ENCODE assay signal across 15 cellular contexts in genomic region chr19:8238251-8238650, GRCh38. TPM values are rescaled to one million over a fixed set of nuclear protein-coding genes. Genes with fewer than 3 reads are reported as not detected.
DNase-seq lines count a peak whose midpoint lies in the region; ATAC-seq and TF ChIP-seq lines count a peak whose summit lies in the region.
"Had no signal": no experiment of that assay in that cellular context is flagged by ENCODE, and none has a peak within 500 bp of the region (broad histone marks: within the 10 kb centered on the region; RNA-seq: fewer than 3 reads in every experiment).

No MANE protein-coding gene starts in this region.

- TF ChIP-seq POLR2A in vagina (IDR thresholded peaks at IDR 0.05) (no peak), tibial nerve (IDR thresholded peaks at IDR 0.05) (no peak)

- H2AK5ac ChIP-seq in mesenchymal stem cell (ENCODE audit: low read length, severe bottlenecking), result no peak overlapping the region

- H2AFZ ChIP-seq in mesenchymal stem cell (ENCODE audit: low read depth, low read length), result no peak overlapping the region

- peaks cover 42% of the 10 kb centered on the region for H3K4me1 ChIP-seq in left ventricle myocardium inferior
- peaks cover 12% of the 10 kb centered on the region for H3K4me1 ChIP-seq in mesenchymal stem cell (ENCODE audit: control insufficient read depth, insufficient read depth, low read depth, low read length)
- peaks cover 33% of the 10 kb centered on the region for H3K4me1 ChIP-seq in vagina
- peaks cover 0 to 28% (median 12%) of the 10 kb centered on the region in 4 donors for H3K4me1 ChIP-seq in tibial nerve
- H3K4me1 ChIP-seq: SJSA1 had no signal

- peak overlapping the region; percentile 44 for H3K27ac Mint-ChIP-seq in activated B cell treated with CpG ODN at 0.5 μM for 24 hours
- H3K27ac Mint-ChIP-seq: activated CD4-positive, alpha-beta memory T cell treated with anti-CD3 and anti-CD28 coated beads for 36 hours had no signal

- peak overlapping the region; percentile 40 for H4K91ac ChIP-seq in mesenchymal stem cell (ENCODE audit: low read length)

- no peaks in the 10 kb centered on the region for H3K9me3 Mint-ChIP-seq in activated B cell treated with CpG ODN at 0.5 μM for 24 hours

- peaks cover 9% of the 10 kb centered on the region for H3K9me3 ChIP-seq in left ventricle myocardium inferior (replicated peaks)
- peaks cover 7% of the 10 kb centered on the region for H3K9me3 ChIP-seq in mesenchymal stem cell (ENCODE audit: control insufficient read depth, low read length)
- no peaks in the 10 kb centered on the region for H3K9me3 ChIP-seq in vagina
- H3K9me3 ChIP-seq in tibial nerve, result peaks cover 0 to 13% (median 0%) of the 10 kb centered on the region in 4 donors
- H3K9me3 ChIP-seq: sigmoid colon, SJSA1 had no signal

- H3K36me3 ChIP-seq in left ventricle myocardium inferior, result peaks cover 5% of the 10 kb centered on the region
- H3K36me3 ChIP-seq in mesenchymal stem cell (ENCODE audit: control insufficient read depth in 1 of 2, insufficient read depth in 2 of 2, low read depth in 1 of 2, low read length in 2 of 2), result no peaks in the 10 kb centered on the region
- no peaks in the 10 kb centered on the region for H3K36me3 ChIP-seq in vagina
- peaks cover 0 to 23% (median 0%) of the 10 kb centered on the region in 3 donors for H3K36me3 ChIP-seq in tibial nerve
- H3K36me3 ChIP-seq: HAP-1, SJSA1 had no signal

- ATAC-seq in Right ventricle myocardium inferior, result no peak
- ATAC-seq in activated B cell treated with CpG ODN at 0.5 μM for 24 hours (ENCODE audit: low read depth), result no peak

- no peak overlapping the region for H3K9ac ChIP-seq in mesenchymal stem cell (ENCODE audit: low read length)

- CTCF ChIA-PET in activated B cell treated with CpG ODN at 0.5 μM for 24 hours (lab: Charles Lee), result no interaction called here

- peaks cover 46% of the 10 kb centered on the region for H3K4me1 Mint-ChIP-seq in activated B cell treated with CpG ODN at 0.5 μM for 24 hours

- H3K23ac ChIP-seq in mesenchymal stem cell (ENCODE audit: low read length in 2 of 2), result no peak overlapping the region

- no peak overlapping the region for H3K4me3 ChIP-seq in left ventricle myocardium inferior
- no peak overlapping the region for H3K4me3 ChIP-seq in mesenchymal stem cell (ENCODE audit: insufficient read depth in 1 of 2, low read depth in 1 of 2, low read length in 2 of 2)
- H3K4me3 ChIP-seq in vagina, result no peak overlapping the region
- H3K4me3 ChIP-seq in tibial nerve, result no peak overlapping the region
- H3K4me3 ChIP-seq: HAP-1, sigmoid colon, SJSA1 had no signal

- peaks cover 43% of the 10 kb centered on the region for H3K36me3 Mint-ChIP-seq in activated B cell treated with CpG ODN at 0.5 μM for 24 hours (ENCODE audit: low read depth)

- H2BK15ac ChIP-seq in mesenchymal stem cell (ENCODE audit: low read depth, poor library complexity, severe bottlenecking), result no peak overlapping the region

- no peaks in the 10 kb centered on the region for H3K27me3 Mint-ChIP-seq in activated B cell treated with CpG ODN at 0.5 μM for 24 hours
- H3K27me3 Mint-ChIP-seq: activated CD4-positive, alpha-beta memory T cell treated with anti-CD3 and anti-CD28 coated beads for 36 hours had no signal

- H2BK12ac ChIP-seq in mesenchymal stem cell (ENCODE audit: low read length in 2 of 2), result peak overlapping the region; percentile 43 to 74

- H4K8ac ChIP-seq in mesenchymal stem cell (ENCODE audit: low read length), result no peak overlapping the region

- TF ChIP-seq CTCF in left ventricle myocardium inferior (IDR thresholded peaks at IDR 0.05; ENCODE audit: borderline replicate concordance), result no peak
- TF ChIP-seq CTCF in activated B cell treated with CpG ODN at 0.5 μM for 24 hours (IDR thresholded peaks at IDR 0.05), result no peak
- no peak for TF ChIP-seq CTCF in vagina (IDR thresholded peaks at IDR 0.05)
- no peak for TF ChIP-seq CTCF in tibial nerve (IDR thresholded peaks at IDR 0.05)

- H3K18ac ChIP-seq in mesenchymal stem cell (ENCODE audit: low read depth in 1 of 2, low read length in 2 of 2), result peak overlapping the region in 1 of 2 experiments; percentile 32

- H3K4me2 ChIP-seq in mesenchymal stem cell (ENCODE audit: low read length, poor library complexity, severe bottlenecking), result no peak overlapping the region

- H2BK120ac ChIP-seq in mesenchymal stem cell (ENCODE audit: low read depth, low read length), result peak overlapping the region; percentile 55

- H3K4me3 Mint-ChIP-seq in activated B cell treated with CpG ODN at 0.5 μM for 24 hours, result no peak overlapping the region
- H3K4me3 Mint-ChIP-seq: activated CD4-positive, alpha-beta memory T cell treated with anti-CD3 and anti-CD28 coated beads for 36 hours had no signal

- no peak overlapping the region for H3K4ac ChIP-seq in mesenchymal stem cell (ENCODE audit: low read depth in 1 of 2, low read length in 2 of 2)

- POLR2A ChIA-PET in activated B cell treated with CpG ODN at 0.5 μM for 24 hours (lab: Charles Lee), result interaction anchor here (0.7 kb wide), 1 partner anchor 45 kb away, joined by 4 read pairs; no protein-coding TSS in a partner anchor

- peak overlapping the region; percentile 52 for H3K27ac ChIP-seq in left ventricle myocardium inferior (replicated peaks)
- no peak overlapping the region for H3K27ac ChIP-seq in mesenchymal stem cell (ENCODE audit: low read length, poor library complexity, severe bottlenecking)
- peak overlapping the region; percentile 55 for H3K27ac ChIP-seq in vagina
- H3K27ac ChIP-seq in tibial nerve, result peak overlapping the region in 1 of 4 donors; percentile 59
- H3K27ac ChIP-seq: sigmoid colon, SJSA1 had no signal

- H3K14ac ChIP-seq in mesenchymal stem cell (ENCODE audit: low read length in 2 of 2), result no peak overlapping the region

- no peak overlapping the region for H2BK5ac ChIP-seq in mesenchymal stem cell (ENCODE audit: low read depth, low read length, poor library complexity, severe bottlenecking)

- H3K27me3 ChIP-seq in left ventricle myocardium inferior (ENCODE audit: low read depth) (no peaks in the 10 kb centered on the region), mesenchymal stem cell (ENCODE audit: control insufficient read depth in 1 of 2, insufficient read depth in 1 of 2, low read length in 2 of 2) (peaks cover 0 to 3% of the 10 kb centered on the region in 2 experiments), vagina (no peaks in the 10 kb centered on the region), tibial nerve (no peaks in the 10 kb centered on the region)
- H3K27me3 ChIP-seq: sigmoid colon, SJSA1 had no signal

- WGBS in mesenchymal stem cell, result 93% methylated on average over 1 of the region's 1 CpG
- 94 to 100% methylated on average over 1 of the region's 1 CpG for WGBS in tibial nerve, 2 donors

- H3K79me1 ChIP-seq in mesenchymal stem cell (replicated peaks; ENCODE audit: low read length, poor library complexity, severe bottlenecking), result no peaks in the 10 kb centered on the region

- intact Hi-C loops in left ventricle myocardium inferior (cut with micrococcal nuclease), result no loop called here
- intact Hi-C loops in Right ventricle myocardium inferior (cut with DNase I), result no loop called here
- intact Hi-C loops in activated B cell treated with CpG ODN at 0.5 μM for 24 hours (cut with micrococcal nuclease), result no loop called here
- intact Hi-C loops in vagina (cut with DNase I), result no loop called here

- DNase-seq in left ventricle myocardium inferior (no peak), Right ventricle myocardium inferior (ENCODE audit: missing footprints) (no peak), activated B cell treated with CpG ODN at 0.5 μM for 24 hours (no peak), mesenchymal stem cell (no peak), vagina (ENCODE audit: extremely low spot score in 2 of 2) (no peak), SW480 (ENCODE audit: low spot score) (no peak), tibial nerve (ENCODE audit: low spot score in 2 of 2) (no peak), GOT3 (lab: John Stamatoyannopoulos, UW) (no peak)
- DNase-seq: activated CD4-positive, alpha-beta memory T cell treated with anti-CD3 and anti-CD28 coated beads for 36 hours; aorta; Kasumi-1; NCI-H2029; sigmoid colon had no signal

- TF ChIP-seq EP300 in tibial nerve (IDR thresholded peaks at IDR 0.05), result no peak

RNA-seq across cellular contexts. Expression of gene CERS4, which starts 29.1 kb away (rescaled TPM):
- 16.5 TPM for total RNA-seq in left ventricle myocardium inferior
- total RNA-seq in Right ventricle myocardium inferior, result 21.4 TPM
- 112 and 114 TPM in 2 replicates for total RNA-seq in activated B cell treated with CpG ODN at 0.5 μM for 24 hours
- polyA plus RNA-seq in mesenchymal stem cell (2013, experiment 1 of 2), result 11.7 TPM
- 12.0 TPM for polyA plus RNA-seq in mesenchymal stem cell (2013, experiment 2 of 2)
- total RNA-seq in vagina, result 81.5 TPM
- 10 to 100 TPM; 56.9 to 73.5 (median 67.1) TPM for total RNA-seq in tibial nerve
- total RNA-seq: SJSA1 had no signal
